Comparison of ENCODE assay signal across 23 cellular contexts in genomic region chr2:3126171-3126685, GRCh38.
DNase-seq lines count a peak whose midpoint lies in the region; ATAC-seq and TF ChIP-seq lines count a peak whose summit lies in the region.
"Had no signal": no experiment of that assay in that cellular context is flagged by ENCODE, and none has a peak within 500 bp of the region (broad histone marks: within the 10 kb centered on the region; RNA-seq: fewer than 3 reads in every experiment).

No MANE protein-coding gene starts in this region.

- no peak overlapping the region for H3K4me3 ChIP-seq in smooth muscle cell
- H3K4me3 ChIP-seq: ascending aorta, spleen, suprapubic skin, uterus had no signal

- ATAC-seq in T-helper 17 cell (no peak), GM18868 (IDR thresholded peaks at IDR 0.05; ENCODE audit: unreplicated experiment) (no peak), GM19455 (IDR thresholded peaks at IDR 0.05; ENCODE audit: unreplicated experiment) (no peak)

- H3K27ac ChIP-seq in smooth muscle cell (ENCODE audit: low read depth) = peak overlapping the region; percentile 52
- H3K27ac ChIP-seq: ascending aorta, KMS-11, suprapubic skin, uterus had no signal

- H4K20me1 ChIP-seq in smooth muscle cell (ENCODE audit: low read depth) = no peaks in the 10 kb centered on the region

- no peaks in the 10 kb centered on the region for H3K79me2 ChIP-seq in smooth muscle cell (ENCODE audit: low read depth)

- H3F3A ChIP-seq in smooth muscle cell (ENCODE audit: low read depth) = peaks cover 4% of the 10 kb centered on the region

- no peak overlapping the region for H3K4me3 Mint-ChIP-seq in CD14-positive monocyte
- H3K4me3 Mint-ChIP-seq in T-helper 17 cell = peak overlapping the region; percentile 74
- H3K4me3 Mint-ChIP-seq: activated naive CD8-positive, alpha-beta T cell; central memory CD8-positive, alpha-beta T cell; mesothelial cell of epicardium; stimulated activated naive B cell treated with anti-CD40 and anti-IgM and Interleukin-4, amounts not matched to agents 10 μg/mL and 1 μg/mL and 100 μg/mL, for 72 hours had no signal

- H3K4me1 Mint-ChIP-seq in CD14-positive monocyte (peaks cover under 1% of the 10 kb centered on the region), T-helper 17 cell (peaks cover 2% of the 10 kb centered on the region)

- no peak overlapping the region for H2AFZ ChIP-seq in smooth muscle cell (ENCODE audit: low read depth)

- peaks cover 5% of the 10 kb centered on the region for H3K4me1 ChIP-seq in smooth muscle cell (ENCODE audit: low read depth)
- H3K4me1 ChIP-seq: ascending aorta, suprapubic skin, uterus had no signal

- H3K9ac ChIP-seq in smooth muscle cell (ENCODE audit: low read depth) = no peak overlapping the region
- H3K9ac ChIP-seq: KMS-11 had no signal

- H3K27ac Mint-ChIP-seq in CD14-positive monocyte (no peak overlapping the region), T-helper 17 cell (peak overlapping the region; percentile 65)
- H3K27ac Mint-ChIP-seq: activated naive CD8-positive, alpha-beta T cell had no signal

- intact Hi-C loops in CD14-positive monocyte (cut with micrococcal nuclease) (no loop called here), head of caudate nucleus (cut with DNase I) (no loop called here)

- H3K36me3 ChIP-seq in smooth muscle cell (ENCODE audit: low read depth) = no peaks in the 10 kb centered on the region
- H3K36me3 ChIP-seq: ascending aorta, heart right ventricle, spleen, suprapubic skin, uterus had no signal

- no peaks in the 10 kb centered on the region for H3K27me3 ChIP-seq in smooth muscle cell (ENCODE audit: low read depth)
- H3K27me3 ChIP-seq: ascending aorta, uterus had no signal

- TF ChIP-seq CTCF in CD14-positive monocyte (IDR thresholded peaks at IDR 0.05) = no peak
- no peak for TF ChIP-seq CTCF in smooth muscle cell (IDR thresholded peaks at IDR 0.05; ENCODE audit: borderline replicate concordance, insufficient read depth, poor library complexity, severe bottlenecking)

- H3K27me3 Mint-ChIP-seq in CD14-positive monocyte (ENCODE audit: low read depth in 3 of 3) = peaks cover 2 to 12% (median 4%) of the 10 kb centered on the region in 3 donors
- H3K27me3 Mint-ChIP-seq in T-helper 17 cell = peaks cover 7% of the 10 kb centered on the region
- H3K27me3 Mint-ChIP-seq: stimulated activated naive B cell treated with anti-CD40 and anti-IgM and Interleukin-4, amounts not matched to agents 10 μg/mL and 1 μg/mL and 100 μg/mL, for 72 hours had no signal

- H3K9me3 ChIP-seq in T-helper 17 cell (ENCODE audit: control insufficient read depth, low read length, poor library complexity, severe bottlenecking) = no peaks in the 10 kb centered on the region
- H3K9me3 ChIP-seq in smooth muscle cell (replicated peaks; ENCODE audit: low read depth) = no peaks in the 10 kb centered on the region
- H3K9me3 ChIP-seq: ascending aorta, suprapubic skin, uterus had no signal

- H3K36me3 Mint-ChIP-seq in CD14-positive monocyte (no peaks in the 10 kb centered on the region), T-helper 17 cell (ENCODE audit: low read depth) (peaks cover 2% of the 10 kb centered on the region)
- H3K36me3 Mint-ChIP-seq: activated naive CD8-positive, alpha-beta T cell had no signal

- H3K4me2 ChIP-seq in smooth muscle cell = peak overlapping the region; percentile 58
- H3K4me2 ChIP-seq: KMS-11 had no signal

- H3K9me3 Mint-ChIP-seq in CD14-positive monocyte = peaks cover 0 to 3% (median 0%) of the 10 kb centered on the region in 7 donors
- H3K9me3 Mint-ChIP-seq: central memory CD8-positive, alpha-beta T cell; stimulated activated naive B cell treated with anti-CD40 and anti-IgM and Interleukin-4, amounts not matched to agents 10 μg/mL and 1 μg/mL and 100 μg/mL, for 72 hours had no signal

- DNase-seq in CD14-positive monocyte (ENCODE audit: low spot score) (peak; percentile 22), T-helper 17 cell (no peak), head of caudate nucleus (peak in 41 of 42 donors; percentile 35 to 89 (median 65)), smooth muscle cell (lab: John Stamatoyannopoulos, UW; ENCODE audit: unreplicated experiment) (no peak), NCI-H345 treated with DMSO at 0.1 percent for 48 hours (lab: John Stamatoyannopoulos, UW; ENCODE audit: unreplicated experiment) (no peak)
- DNase-seq: DMS153; effector CD4-positive, alpha-beta T cell; heart right ventricle; naive thymus-derived CD4-positive, alpha-beta T cell; NCI-H146; NCI-H526; stimulated activated CD4-positive, alpha-beta T cell treated with anti-CD3 and anti-CD28 coated beads, Interleukin-2, amount 100 ng/mL, for 48 hours; stimulated activated naive B cell treated with anti-CD40 and anti-IgM and Interleukin-4, amounts not matched to agents 10 μg/mL and 1 μg/mL and 100 μg/mL, for 72 hours; uterus had no signal

- 92% methylated on average over 10 of the region's 10 CpGs for WGBS in smooth muscle cell (ENCODE audit: low lambda C conversion rate)

Comparison
In these comparisons a context has a peak if more than half of its experiments do, and no peak if none do; other contexts are left out.
1. DNase-seq: peak in CD14-positive monocyte (single experiment) and head of caudate nucleus (41 of 42); none in T-helper 17 cell (0 of 3), smooth muscle cell (single experiment) and NCI-H345 treated with DMSO at 0.1 percent for 48 hours (single experiment).